Comparison of ENCODE assay signal across 9 cellular contexts in genomic region chr10:100993986-100994708, GRCh38. TPM values are rescaled to one million over a fixed set of nuclear protein-coding genes. Genes with fewer than 3 reads are reported as not detected.
A peak's percentile ranks its signal among the peaks of the same experiment; 100 is the strongest.
DNase-seq lines count a peak whose midpoint lies in the region; ATAC-seq and TF ChIP-seq lines count a peak whose summit lies in the region.
"Had no signal": no experiment of that assay in that cellular context is flagged by ENCODE, and none has a peak within 500 bp of the region (broad histone marks: within the 10 kb centered on the region; RNA-seq: fewer than 3 reads in every experiment).

No MANE protein-coding gene starts in this region.

- peaks cover 23% of the 10 kb centered on the region for H3K36me3 ChIP-seq in mammary epithelial cell (ENCODE audit: insufficient read depth, low read length)
- H3K36me3 ChIP-seq in naive thymus-derived CD4-positive, alpha-beta T cell (ENCODE audit: control insufficient read depth in 2 of 3, insufficient read depth in 3 of 3, low read length in 3 of 3) = peaks cover 0 to 43% (median 11%) of the 10 kb centered on the region in 3 experiments

- DNase-seq in HL-60 (ENCODE audit: low read depth in 1 of 2, low spot score in 1 of 2) (no peak), mammary epithelial cell (no peak)
- no peak for DNase-seq in naive thymus-derived CD4-positive, alpha-beta T cell

- WGBS in mammary epithelial cell (ENCODE audit: low coverage, missing lambda C conversion rate) = 34% methylated on average over 10 of the region's 10 CpGs

- dilution Hi-C loops in mammary epithelial cell (cut with HindIII; ENCODE audit: low sequenced_read_pairs) = no loop called here

- H3K36me3 Mint-ChIP-seq in naive thymus-derived CD4-positive, alpha-beta T cell = peaks cover 11 to 30% (median 16%) of the 10 kb centered on the region in 5 donors

- H3K27me3 ChIP-seq in HL-60 (ENCODE audit: insufficient read depth, poor library complexity, severe bottlenecking) (no peaks in the 10 kb centered on the region), mammary epithelial cell (ENCODE audit: insufficient read depth, low read length) (no peaks in the 10 kb centered on the region)
- H3K27me3 ChIP-seq in naive thymus-derived CD4-positive, alpha-beta T cell (ENCODE audit: control insufficient read depth in 2 of 2, insufficient read depth in 2 of 2, low read length in 2 of 2) = no peaks in the 10 kb centered on the region

- H3K4me2 ChIP-seq in mammary epithelial cell (ENCODE audit: insufficient read depth, low read depth, low read length) = no peak overlapping the region

- intact Hi-C loops in mammary epithelial cell (cut with micrococcal nuclease) = loop anchor here (1.0 to 2.0 kb wide), 2 partner anchors 19 to 73 kb away; no protein-coding TSS in a partner anchor
- intact Hi-C loops in naive thymus-derived CD4-positive, alpha-beta T cell (cut with micrococcal nuclease) = no loop called here

- H3K27ac ChIP-seq in C4-2B = no peak overlapping the region
- H3K27ac ChIP-seq in HL-60 (replicated peaks) = no peak overlapping the region
- H3K27ac ChIP-seq in mammary epithelial cell (ENCODE audit: insufficient read depth, low read depth, low read length) = no peak overlapping the region
- H3K27ac ChIP-seq in naive thymus-derived CD4-positive, alpha-beta T cell (ENCODE audit: low read depth, low read length) = no peak overlapping the region

- peaks cover 17 to 40% (median 25%) of the 10 kb centered on the region in 7 donors for H3K4me1 Mint-ChIP-seq in naive thymus-derived CD4-positive, alpha-beta T cell

- H3K79me2 ChIP-seq in mammary epithelial cell (ENCODE audit: insufficient read depth, low read length) = peaks cover 32% of the 10 kb centered on the region

- no peaks in the 10 kb centered on the region for H3K9me3 ChIP-seq in mammary epithelial cell (replicated peaks; ENCODE audit: insufficient read depth, low read length)
- no peaks in the 10 kb centered on the region for H3K9me3 ChIP-seq in naive thymus-derived CD4-positive, alpha-beta T cell (ENCODE audit: control insufficient read depth in 2 of 3, low read length in 3 of 3)

- peaks cover 20% of the 10 kb centered on the region for H3K4me1 ChIP-seq in mammary epithelial cell (ENCODE audit: insufficient read depth, low read length)
- H3K4me1 ChIP-seq in naive thymus-derived CD4-positive, alpha-beta T cell (ENCODE audit: control insufficient read depth in 2 of 2, insufficient read depth in 2 of 2, low read length in 2 of 2) = peaks cover 16 to 18% of the 10 kb centered on the region in 2 donors

- POLR2A ChIA-PET in naive thymus-derived CD4-positive, alpha-beta T cell (lab: Charles Lee) = no interaction called here

- TF ChIP-seq CTCF in C4-2B (conservative IDR thresholded peaks at IDR 0.05) (peak; percentile 61), HL-60 (IDR thresholded peaks at IDR 0.05; ENCODE audit: insufficient read depth, low read length) (peak; percentile 10), mammary epithelial cell (conservative IDR thresholded peaks at IDR 0.05 in 1 of 2, IDR thresholded peaks at IDR 0.05 in 1 of 2; ENCODE audit: extremely low read depth in 1 of 2, insufficient read depth in 1 of 2, low read depth in 1 of 2, low read length in 2 of 2) (peak; percentile 54 to 70)

- in situ Hi-C loops in mammary epithelial cell (cut with MboI; ENCODE audit: low sequenced_read_pairs in 2 of 2) = no loop called here

- BruUV-seq in mammary epithelial cell (replicated peaks; lab: Mats Ljungman, UMichigan) = TSS peak; percentile 58

- no peak overlapping the region for H3K4me3 ChIP-seq in HL-60 (replicated peaks; ENCODE audit: insufficient read depth, low read length)
- H3K4me3 ChIP-seq in mammary epithelial cell (replicated peaks in 1 of 3; ENCODE audit: insufficient read depth in 1 of 3, low read depth in 2 of 3, low read length in 3 of 3) = no peak overlapping the region
- H3K4me3 ChIP-seq in naive thymus-derived CD4-positive, alpha-beta T cell (ENCODE audit: low read length) = no peak overlapping the region

- H3K27me3 Mint-ChIP-seq in naive thymus-derived CD4-positive, alpha-beta T cell = no peaks in the 10 kb centered on the region
- H3K27me3 Mint-ChIP-seq: memory B cell had no signal

- H3K27ac Mint-ChIP-seq in naive thymus-derived CD4-positive, alpha-beta T cell = peak overlapping the region in 7 of 9 donors; percentile 24 to 94 (median 58)
- H3K27ac Mint-ChIP-seq: memory B cell had no signal

- ATAC-seq in naive thymus-derived CD4-positive, alpha-beta T cell = no peak
- ATAC-seq in GM21529 (IDR thresholded peaks at IDR 0.05; ENCODE audit: unreplicated experiment) (no peak), GM18517 (IDR thresholded peaks at IDR 0.05; ENCODE audit: unreplicated experiment) (no peak), HG02840 (IDR thresholded peaks at IDR 0.05; ENCODE audit: low FRiP score, unreplicated experiment) (no peak), GM18502 (IDR thresholded peaks at IDR 0.05; ENCODE audit: poor library complexity, unreplicated experiment) (no peak)

- H2AFZ ChIP-seq in mammary epithelial cell (ENCODE audit: low read depth, low read length) = no peak overlapping the region

- CTCF ChIA-PET in mammary epithelial cell (lab: Charles Lee; ENCODE audit: low non-redundant PET) = interaction anchor here (0.7 kb wide), 1 partner anchor 45 kb away, joined by 3 read pairs; no protein-coding TSS in a partner anchor
- CTCF ChIA-PET in naive thymus-derived CD4-positive, alpha-beta T cell (lab: Charles Lee) = interaction anchor here (0.8 to 1.1 kb wide), 2 partner anchors 18 to 20 kb away, joined by 3 read pairs; no protein-coding TSS in a partner anchor

- no peak overlapping the region for H3K9ac ChIP-seq in mammary epithelial cell (ENCODE audit: insufficient read depth, low read length)

- peak overlapping the region in 1 of 10 donors; percentile 68 for H3K4me3 Mint-ChIP-seq in naive thymus-derived CD4-positive, alpha-beta T cell
- H3K4me3 Mint-ChIP-seq: memory B cell had no signal

- H3K9me3 Mint-ChIP-seq in naive thymus-derived CD4-positive, alpha-beta T cell = no peaks in the 10 kb centered on the region
- H3K9me3 Mint-ChIP-seq: memory B cell had no signal

- H4K20me1 ChIP-seq in mammary epithelial cell (ENCODE audit: insufficient read depth, low read length) = no peaks in the 10 kb centered on the region

RNA-seq across cellular contexts. Expression of gene LZTS2, which starts 5.5 kb away (rescaled TPM):
- 100 to 1,000 TPM in 1 of 2 donors, 10 to 100 TPM in 1; 44.3 to 159 TPM for total RNA-seq in mammary epithelial cell
- polyA plus RNA-seq in mammary epithelial cell = 30.4 TPM
- polyA minus RNA-seq in mammary epithelial cell = 18.3 TPM
- 10 to 100 TPM; 16.0 to 44.7 (median 25.5) TPM for total RNA-seq in naive thymus-derived CD4-positive, alpha-beta T cell
- 10 to 100 TPM; 10.8 to 25.6 TPM for polyA plus RNA-seq in naive thymus-derived CD4-positive, alpha-beta T cell

RNA-seq across cellular contexts. Expression of gene TWNK, which starts 6.8 kb away (rescaled TPM):
- total RNA-seq in mammary epithelial cell = 10 to 100 TPM in 1 of 2 donors, 1 to 10 TPM in 1; 6.8 to 18.7 TPM
- polyA plus RNA-seq in mammary epithelial cell = 14.4 TPM
- 13.5 TPM for polyA minus RNA-seq in mammary epithelial cell
- total RNA-seq in naive thymus-derived CD4-positive, alpha-beta T cell = 10 to 100 TPM in 3 of 5 experiments, 1 to 10 TPM in 2; 5.8 to 17.3 (median 14.8) TPM
- polyA plus RNA-seq in naive thymus-derived CD4-positive, alpha-beta T cell = 10 to 100 TPM; 10.0 to 18.9 TPM

RNA-seq across cellular contexts. Expression of gene MRPL43, which starts 6.8 kb away (rescaled TPM):
- total RNA-seq in mammary epithelial cell = 10 to 100 TPM; 48.0 to 65.4 TPM
- 104 TPM for polyA plus RNA-seq in mammary epithelial cell
- 16.2 TPM for polyA minus RNA-seq in mammary epithelial cell
- total RNA-seq in naive thymus-derived CD4-positive, alpha-beta T cell = 10 to 100 TPM; 35.8 to 74.5 (median 46.5) TPM
- 100 to 1,000 TPM; 143 to 149 TPM for polyA plus RNA-seq in naive thymus-derived CD4-positive, alpha-beta T cell

RNA-seq across cellular contexts. Expression of gene SEMA4G, which starts 24.8 kb away (rescaled TPM):
- total RNA-seq in mammary epithelial cell = 1 to 10 TPM in 1 of 2 donors, under 1 TPM in 1; 0.83 to 3.7 TPM
- polyA plus RNA-seq in mammary epithelial cell = 2.3 TPM
- 4.3 TPM for polyA minus RNA-seq in mammary epithelial cell
- 1 to 10 TPM in 3 of 5 experiments, under 1 TPM in 2; 0.78 to 1.7 (median 1.2) TPM for total RNA-seq in naive thymus-derived CD4-positive, alpha-beta T cell
- under 1 TPM; 0.24 to 0.52 TPM for polyA plus RNA-seq in naive thymus-derived CD4-positive, alpha-beta T cell

RNA-seq across cellular contexts. Expression of gene PDZD7, which starts 36.8 kb away (rescaled TPM):
- 1 to 10 TPM in 1 of 2 donors, under 1 TPM in 1; 0.59 to 2.7 TPM for total RNA-seq in mammary epithelial cell
- polyA plus RNA-seq in mammary epithelial cell = 0.95 TPM
- polyA minus RNA-seq in mammary epithelial cell = 0.47 TPM
- total RNA-seq in naive thymus-derived CD4-positive, alpha-beta T cell = 1 to 10 TPM in 3 of 5 experiments, under 1 TPM in 2; 0.65 to 2.8 (median 1.8) TPM
- polyA plus RNA-seq in naive thymus-derived CD4-positive, alpha-beta T cell = 1 to 10 TPM in 1 of 2 donors, under 1 TPM in 1; 0.71 to 1.1 TPM

Comparison
In these comparisons a context has a peak if more than half of its experiments do, and no peak if none do; other contexts are left out.
1. CTCF ChIP-seq: peak in every context shown above with its lines; median percentile 62 in mammary epithelial cell; 61 in C4-2B; 10 in HL-60.